ENCODE assay signal across 20 cellular contexts in the genomic region with DNA sequence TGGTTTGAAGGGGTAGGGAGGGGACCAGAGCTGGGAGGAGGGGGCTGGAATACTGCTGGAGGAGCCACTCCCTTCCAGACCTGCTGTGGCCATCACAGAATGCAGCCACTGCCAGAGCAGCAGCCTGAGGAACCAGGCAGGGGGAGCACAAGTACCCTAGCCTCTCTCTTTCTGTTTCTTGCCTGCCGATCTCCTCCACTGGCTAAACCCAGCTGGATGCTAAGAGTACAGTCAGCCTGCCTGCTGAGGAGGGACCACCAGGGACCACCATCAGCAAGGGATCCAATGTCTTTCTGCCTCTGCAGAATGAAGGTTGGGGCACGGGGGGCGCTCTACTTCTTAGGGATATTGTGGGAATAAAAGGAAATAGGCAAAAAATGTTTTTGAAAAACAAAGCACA. TPM values are rescaled to one million over a fixed set of nuclear protein-coding genes. Genes with fewer than 3 reads are reported as not detected.
DNase-seq lines count a peak whose midpoint lies in the region; ATAC-seq lines count a peak whose summit lies in the region.
"Had no signal": no experiment of that assay in that cellular context is flagged by ENCODE, and none has a peak within 500 bp of the region (broad histone marks: within the 10 kb centered on the region; RNA-seq: fewer than 3 reads in every experiment).

No MANE protein-coding gene starts in this region.

- H3K27ac ChIP-seq in stomach smooth muscle (ENCODE audit: low read length) = peak overlapping the region; percentile 6
- H3K27ac ChIP-seq: SJCRH30, testis had no signal

- DNase-seq in DMS53 (lab: John Stamatoyannopoulos, UW) = peak; percentile 28
- no peak for DNase-seq in DMS53 treated with DMSO at 0.1 percent for 48 hours (lab: John Stamatoyannopoulos, UW; ENCODE audit: unreplicated experiment)
- DNase-seq in left kidney (ENCODE audit: low read depth, low spot score) = peak; percentile 35
- no peak for DNase-seq in occipital lobe (lab: John Stamatoyannopoulos, UW)
- DNase-seq in middle frontal gyrus (ENCODE audit: extremely low spot score, low spot score) = no peak
- DNase-seq: 8988T; activated gamma-delta T cell; CD4-positive, alpha-beta T cell; foreskin melanocyte; NCI-H1105 treated with DMSO at 0.1 percent for 48 hours; NCI-H2227 treated with DMSO at 0.1 percent for 48 hours; NK-92 treated with Interleukin-12 subunit alpha and Interleukin-12 subunit beta, amount 100 ng/mL, for 24 hours; SJCRH30; stimulated activated CD4-positive, alpha-beta T cell treated with anti-CD3 and anti-CD28 coated beads, Interleukin-15, amount 100 ng/mL, for 24 hours; testis had no signal

- peaks cover 18% of the 10 kb centered on the region for H3K4me1 Mint-ChIP-seq in activated T-helper 17 cell treated with anti-CD3 and anti-CD28 coated beads, Interleukin-2, amount 50 U/mL, for 72 hours

- H3K27me3 ChIP-seq in stomach smooth muscle (ENCODE audit: control insufficient read depth in 1 of 2, insufficient read depth in 2 of 2, low read length in 2 of 2) = no peaks in the 10 kb centered on the region
- H3K27me3 ChIP-seq: SJCRH30, testis had no signal

- no peaks in the 10 kb centered on the region for H3K36me3 Mint-ChIP-seq in activated T-helper 17 cell treated with anti-CD3 and anti-CD28 coated beads, Interleukin-2, amount 50 U/mL, for 72 hours (ENCODE audit: low read depth)
- H3K36me3 Mint-ChIP-seq: brain had no signal

- no peak overlapping the region for H3K9ac ChIP-seq in stomach smooth muscle (ENCODE audit: low read length in 2 of 2)

- H3K9me3 Mint-ChIP-seq in activated T-helper 17 cell treated with anti-CD3 and anti-CD28 coated beads, Interleukin-2, amount 50 U/mL, for 72 hours = no peaks in the 10 kb centered on the region
- H3K9me3 Mint-ChIP-seq: brain; CD4-positive, alpha-beta T cell had no signal

- H3K9me3 ChIP-seq in stomach smooth muscle (ENCODE audit: control insufficient read depth in 2 of 2, low read length in 2 of 2) = no peaks in the 10 kb centered on the region
- H3K9me3 ChIP-seq: SJCRH30, testis had no signal

- no peak overlapping the region for H3K4me3 ChIP-seq in stomach smooth muscle (ENCODE audit: low read length in 2 of 2)
- H3K4me3 ChIP-seq: SJCRH30, testis had no signal

- no peaks in the 10 kb centered on the region for H3K27me3 Mint-ChIP-seq in activated T-helper 17 cell treated with anti-CD3 and anti-CD28 coated beads, Interleukin-2, amount 50 U/mL, for 72 hours
- H3K27me3 Mint-ChIP-seq: brain; CD4-positive, alpha-beta T cell had no signal

- peak overlapping the region; percentile 3 for H3K4me3 Mint-ChIP-seq in activated T-helper 17 cell treated with anti-CD3 and anti-CD28 coated beads, Interleukin-2, amount 50 U/mL, for 72 hours
- H3K4me3 Mint-ChIP-seq: brain; CD4-positive, alpha-beta T cell had no signal

- H3K4me1 ChIP-seq in stomach smooth muscle (ENCODE audit: control insufficient read depth, insufficient read depth, low read length) = peaks cover 21% of the 10 kb centered on the region

- H3K27ac Mint-ChIP-seq in activated T-helper 17 cell treated with anti-CD3 and anti-CD28 coated beads, Interleukin-2, amount 50 U/mL, for 72 hours = no peak overlapping the region
- H3K27ac Mint-ChIP-seq: brain, progenitor cell of endocrine pancreas had no signal

- ATAC-seq in activated T-helper 17 cell treated with anti-CD3 and anti-CD28 coated beads, Interleukin-2, amount 50 U/mL, for 72 hours (replicated peaks) = no peak
- no peak for ATAC-seq in GM21360 (IDR thresholded peaks at IDR 0.05; ENCODE audit: unreplicated experiment)

- no peaks in the 10 kb centered on the region for H3K36me3 ChIP-seq in stomach smooth muscle (ENCODE audit: control insufficient read depth in 2 of 2, insufficient read depth in 2 of 2, low read length in 2 of 2)
- H3K36me3 ChIP-seq: SJCRH30 had no signal

RNA-seq across cellular contexts. Expression of a gene that starts 4.7 kb away (rescaled TPM):
- 10 to 100 TPM; 17.8 to 21.8 TPM for total RNA-seq in activated T-helper 17 cell treated with anti-CD3 and anti-CD28 coated beads, Interleukin-2, amount 50 U/mL, for 72 hours
- 21.7 TPM for total RNA-seq in occipital lobe

RNA-seq across cellular contexts. Expression of a gene that starts 33.9 kb away (rescaled TPM):
- 10 to 100 TPM; 36.1 to 46.2 TPM for total RNA-seq in activated T-helper 17 cell treated with anti-CD3 and anti-CD28 coated beads, Interleukin-2, amount 50 U/mL, for 72 hours
- 40.4 TPM for total RNA-seq in occipital lobe

Comparison
In these comparisons a context has a peak if more than half of its experiments do, and no peak if none do; other contexts are left out.
1. DNase-seq: peak in DMS53 (single experiment) and left kidney (single experiment); none in DMS53 treated with DMSO at 0.1 percent for 48 hours (single experiment), occipital lobe (single experiment) and middle frontal gyrus (single experiment).